In the genomic region with DNA sequence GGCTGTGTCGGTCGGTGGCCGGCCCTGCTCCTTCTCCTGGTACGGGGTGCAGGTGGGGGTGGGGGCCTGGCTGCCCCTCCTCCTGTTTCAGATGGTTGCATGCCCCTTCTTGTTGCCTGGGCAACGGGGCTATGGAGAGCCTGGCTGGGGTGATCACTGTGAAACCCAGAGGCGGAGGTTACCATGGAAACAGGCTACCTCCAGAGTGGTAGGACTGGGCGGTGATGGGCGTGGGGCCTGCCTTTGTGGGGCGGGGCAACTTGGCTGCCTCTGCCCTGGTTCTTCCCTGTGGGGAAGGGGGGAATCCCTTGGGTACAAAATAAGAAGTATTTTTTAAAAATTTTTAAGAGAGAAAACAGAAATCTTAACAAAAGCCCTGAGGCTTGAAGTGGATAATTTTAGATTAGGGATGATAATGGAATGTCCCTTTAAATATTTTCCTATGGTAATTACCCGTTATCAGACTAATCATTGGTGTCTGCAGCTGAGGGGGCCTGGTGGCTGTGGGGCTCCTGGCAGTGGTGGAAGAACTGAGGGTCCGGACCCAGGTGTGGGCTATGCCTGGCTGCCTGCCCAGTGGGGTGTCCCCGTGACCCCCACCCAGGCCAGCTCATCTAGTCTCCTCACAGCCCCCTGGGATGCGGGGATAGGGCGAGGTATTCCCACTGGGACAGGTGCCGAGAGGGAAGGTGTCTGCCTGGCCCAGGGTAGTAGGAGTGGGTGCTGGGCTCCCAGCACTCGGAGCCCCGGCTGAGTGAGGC, we compare ENCODE assay signal across 11 cellular contexts. TPM values are rescaled to one million over a fixed set of nuclear protein-coding genes. Genes with fewer than 3 reads are reported as not detected.
A peak's percentile ranks its signal among the peaks of the same experiment; 100 is the strongest.
DNase-seq lines count a peak whose midpoint lies in the region; ATAC-seq and TF ChIP-seq lines count a peak whose summit lies in the region.
"Had no signal": no experiment of that assay in that cellular context is flagged by ENCODE, and none has a peak within 500 bp of the region (broad histone marks: within the 10 kb centered on the region; RNA-seq: fewer than 3 reads in every experiment).

No MANE protein-coding gene starts in this region.

- H3K9me3 ChIP-seq in BE2C (no peaks in the 10 kb centered on the region), PC-3 (ENCODE audit: low read length) (no peaks in the 10 kb centered on the region), OCI-LY7 (ENCODE audit: low read length) (no peaks in the 10 kb centered on the region)

- CTCF ChIA-PET in PC-3 (lab: Charles Lee) (no interaction called here), OCI-LY7 (lab: Charles Lee; ENCODE audit: unreplicated experiment) (no interaction called here)

- TF ChIP-seq CTCF in BE2C (IDR thresholded peaks at IDR 0.05; ENCODE audit: low read depth, low read length) (no peak), PC-3 (conservative IDR thresholded peaks at IDR 0.05; ENCODE audit: low read depth, low read length) (no peak), OCI-LY7 (conservative IDR thresholded peaks at IDR 0.05; ENCODE audit: low read length) (no peak)

- H3F3A ChIP-seq in PC-3 (ENCODE audit: low read length, unreplicated experiment), result no peaks in the 10 kb centered on the region

- H2AFZ ChIP-seq in PC-3 (ENCODE audit: low read length) (no peak overlapping the region), OCI-LY7 (ENCODE audit: low read length) (no peak overlapping the region)

- H3K36me3 ChIP-seq in BE2C, result peaks cover 72% of the 10 kb centered on the region
- H3K36me3 ChIP-seq in PC-3 (ENCODE audit: low read depth, low read length), result no peaks in the 10 kb centered on the region; the same call in 1 of the 2 replicates
- no peaks in the 10 kb centered on the region for H3K36me3 ChIP-seq in OCI-LY7 (ENCODE audit: insufficient read depth, low read length)

- no peak overlapping the region; the same call in 1 of the 2 replicates for H3K4me3 ChIP-seq in BE2C (ENCODE audit: low read depth, low read length)
- no peak overlapping the region for H3K4me3 ChIP-seq in PC-3 (ENCODE audit: low read length)
- H3K4me3 ChIP-seq in OCI-LY7 (ENCODE audit: low read depth, low read length, poor library complexity, severe bottlenecking), result no peak overlapping the region

- no peak overlapping the region for H3K27ac ChIP-seq in PC-3 (ENCODE audit: low read length)
- H3K27ac ChIP-seq in OCI-LY7 (ENCODE audit: low read depth, low read length, poor library complexity, severe bottlenecking), result no peak overlapping the region

- no peak overlapping the region for H3K4me2 ChIP-seq in PC-3 (ENCODE audit: low read length)
- H3K4me2 ChIP-seq in OCI-LY7 (ENCODE audit: low read length), result no peak overlapping the region

- H3K4me1 ChIP-seq in BE2C (peaks cover 58% of the 10 kb centered on the region), PC-3 (ENCODE audit: insufficient read depth, low read length) (peaks cover 3% of the 10 kb centered on the region; the same call in 1 of the 2 replicates), OCI-LY7 (ENCODE audit: insufficient read depth, low read length, poor library complexity, severe bottlenecking) (no peaks in the 10 kb centered on the region)

- intact Hi-C loops in PC-3 (cut with micrococcal nuclease), result no loop called here
- intact Hi-C loops in OCI-LY7 (cut with micrococcal nuclease; ENCODE audit: unreplicated experiment), result no loop called here

- peak; percentile 63 for ATAC-seq in GM19452 (IDR thresholded peaks at IDR 0.05; ENCODE audit: unreplicated experiment)
- peak; percentile 51 for ATAC-seq in HG03469 (IDR thresholded peaks at IDR 0.05; ENCODE audit: unreplicated experiment)
- no peak for ATAC-seq in PC-3

- H3K79me2 ChIP-seq in PC-3 (ENCODE audit: low read length), result no peaks in the 10 kb centered on the region
- no peaks in the 10 kb centered on the region for H3K79me2 ChIP-seq in OCI-LY7 (ENCODE audit: insufficient read depth, low read depth, low read length)

- no TSS peak for BruUV-seq in PC-3 (replicated peaks; lab: Mats Ljungman, UMichigan)
- no TSS peak for BruUV-seq in OCI-LY7 (replicated peaks; lab: Mats Ljungman, UMichigan)

- no peak overlapping the region for H3K9ac ChIP-seq in PC-3 (ENCODE audit: low read length)

- POLR2A ChIA-PET in PC-3 (lab: Charles Lee; ENCODE audit: unreplicated experiment), result no interaction called here
- POLR2A ChIA-PET in OCI-LY7 (lab: Charles Lee), result no interaction called here

- DNase-seq in BE2C, result peak; percentile 90
- peak; percentile 55 for DNase-seq in astrocyte of the hippocampus (ENCODE audit: low read depth, low spot score)
- DNase-seq in PC-3, result no peak
- DNase-seq in NK-92 treated with Interleukin-12 subunit alpha and Interleukin-12 subunit beta, amount 100 ng/mL, for 24 hours (lab: John Stamatoyannopoulos, UW), result no peak
- no peak for DNase-seq in OCI-LY7 (ENCODE audit: low spot score)
- no peak for DNase-seq in NCI-H345 treated with DMSO at 0.1 percent for 48 hours (lab: John Stamatoyannopoulos, UW; ENCODE audit: unreplicated experiment)
- DNase-seq: AML-193, islet precursor cell, NCI-H345 had no signal

- H4K20me1 ChIP-seq in PC-3 (ENCODE audit: low read length) (no peaks in the 10 kb centered on the region), OCI-LY7 (ENCODE audit: insufficient read depth, low read length) (no peaks in the 10 kb centered on the region)

- no peaks in the 10 kb centered on the region for H3K9me2 ChIP-seq in PC-3 (replicated peaks; ENCODE audit: low read length)
- no peaks in the 10 kb centered on the region for H3K9me2 ChIP-seq in OCI-LY7 (ENCODE audit: insufficient read depth, low read length)

- H3K27me3 ChIP-seq in BE2C (no peaks in the 10 kb centered on the region), PC-3 (ENCODE audit: low read length) (no peaks in the 10 kb centered on the region)

RNA-seq across cellular contexts. Expression of a gene that starts 32.5 kb away (rescaled TPM):
- polyA plus RNA-seq in BE2C (2012; ENCODE audit: insufficient read depth, insufficient read length, low read depth), result 261 TPM
- total RNA-seq in PC-3 (2014; rRNA removed), result 30.0 and 38.0 TPM in 2 replicates
- 3.8 and 4.4 TPM in 2 replicates for total RNA-seq in OCI-LY7 (2014; rRNA removed; shearing (Covaris generic))
- 3.0 and 3.6 TPM in 2 replicates for total RNA-seq in OCI-LY7 (2022)

Comparison
In these comparisons a context has a peak if more than half of its experiments do, and no peak if none do; other contexts are left out.
1. DNase-seq: peak in BE2C (single experiment) and astrocyte of the hippocampus (single experiment); none in PC-3 (single experiment), NK-92 treated with Interleukin-12 subunit alpha and Interleukin-12 subunit beta, amount 100 ng/mL, for 24 hours (single experiment), OCI-LY7 (single experiment) and NCI-H345 treated with DMSO at 0.1 percent for 48 hours (single experiment).